In the genomic region with DNA sequence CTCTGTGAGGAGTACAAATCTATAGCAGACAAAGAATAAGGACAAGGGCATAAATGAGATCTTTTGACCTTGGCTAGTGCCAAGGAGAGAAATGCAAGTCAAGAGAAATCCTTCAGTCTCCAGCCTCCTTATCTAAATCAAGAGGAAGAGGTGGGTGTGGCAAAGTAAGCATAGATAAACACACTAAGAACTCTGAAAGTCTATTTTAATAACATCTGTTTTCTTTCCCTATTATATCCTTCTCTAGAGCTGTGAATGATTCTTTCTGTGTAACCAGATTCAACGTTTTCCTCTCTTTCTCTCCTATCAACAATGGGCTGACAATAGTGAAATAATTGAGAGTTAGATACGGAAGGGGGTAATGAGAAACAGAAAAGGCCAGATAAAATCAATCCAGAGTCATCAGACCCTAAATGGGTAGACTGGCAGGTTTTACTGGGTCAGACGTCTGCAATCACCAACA, we compare ENCODE assay signal across 12 cellular contexts.
A peak's percentile ranks its signal among the peaks of the same experiment; 100 is the strongest.
DNase-seq lines count a peak whose midpoint lies in the region; ATAC-seq and TF ChIP-seq lines count a peak whose summit lies in the region.
"Had no signal": no experiment of that assay in that cellular context is flagged by ENCODE, and none has a peak within 500 bp of the region (broad histone marks: within the 10 kb centered on the region; RNA-seq: fewer than 3 reads in every experiment).

No MANE protein-coding gene starts in this region.

- H3K36me3 Mint-ChIP-seq in nephron progenitor cell (ENCODE audit: low read depth), result peaks cover 17% of the 10 kb centered on the region

- TF ChIP-seq POLR2A in thyroid gland (IDR thresholded peaks at IDR 0.05), result no peak

- no peak overlapping the region for H3K4me3 ChIP-seq in fibroblast of the aortic adventitia (ENCODE audit: low read depth, low read length)
- no peak overlapping the region for H3K4me3 ChIP-seq in thyroid gland (replicated peaks in 1 of 3)

- TF ChIP-seq CTCF in fibroblast of the aortic adventitia (IDR thresholded peaks at IDR 0.05; ENCODE audit: insufficient read depth, low read length), result no peak
- no peak for TF ChIP-seq CTCF in nephron progenitor cell (IDR thresholded peaks at IDR 0.05)
- TF ChIP-seq CTCF in thyroid gland (IDR thresholded peaks at IDR 0.05), result no peak

- peak overlapping the region; percentile 35 for H3K27ac Mint-ChIP-seq in nephron progenitor cell
- H3K27ac Mint-ChIP-seq: activated naive CD8-positive, alpha-beta T cell treated with anti-CD3 and anti-CD28 coated beads, Interleukin-2, amount 50 U/mL, for 24 hours had no signal

- 10 to 16% methylated on average over 3 of the region's 3 CpGs for WGBS in thyroid gland, 2 donors

- ATAC-seq in SK-N-SH treated with all-trans-retinoic acid at 6 μM for 48 hours (peak; percentile 8; the same call in 2 of the 3 replicates), HG03354 (IDR thresholded peaks at IDR 0.05; ENCODE audit: poor library complexity, severe bottlenecking, unreplicated experiment) (no peak)
- ATAC-seq: activated naive CD8-positive, alpha-beta T cell treated with anti-CD3 and anti-CD28 coated beads, Interleukin-2, amount 50 U/mL, for 24 hours; effector memory CD8-positive, alpha-beta T cell had no signal

- peaks cover 70% of the 10 kb centered on the region for H3K4me1 Mint-ChIP-seq in nephron progenitor cell
- H3K4me1 Mint-ChIP-seq: activated naive CD8-positive, alpha-beta T cell treated with anti-CD3 and anti-CD28 coated beads, Interleukin-2, amount 50 U/mL, for 24 hours had no signal

- no peaks in the 10 kb centered on the region for H3K27me3 ChIP-seq in thyroid gland

- peak overlapping the region; percentile 73 to 96 (median 83) for H3K27ac ChIP-seq in thyroid gland

- H3K9me3 Mint-ChIP-seq in nephron progenitor cell, result no peaks in the 10 kb centered on the region
- H3K9me3 Mint-ChIP-seq: activated naive CD8-positive, alpha-beta T cell treated with anti-CD3 and anti-CD28 coated beads, Interleukin-2, amount 50 U/mL, for 24 hours; effector memory CD8-positive, alpha-beta T cell had no signal

- peaks cover 3% of the 10 kb centered on the region for H3K27me3 Mint-ChIP-seq in nephron progenitor cell (ENCODE audit: low read depth, poor library complexity)
- H3K27me3 Mint-ChIP-seq: activated naive CD8-positive, alpha-beta T cell treated with anti-CD3 and anti-CD28 coated beads, Interleukin-2, amount 50 U/mL, for 24 hours; CD4-positive, alpha-beta memory T cell; effector memory CD8-positive, alpha-beta T cell had no signal

- peaks cover 94 to 96% of the 10 kb centered on the region in 2 donors for H3K4me1 ChIP-seq in thyroid gland

- no peaks in the 10 kb centered on the region for H3K9me3 ChIP-seq in thyroid gland

- no peaks in the 10 kb centered on the region for H3K36me3 ChIP-seq in thyroid gland

- peak; percentile 57 for DNase-seq in fibroblast of the aortic adventitia (ENCODE audit: low read depth)
- DNase-seq in nephron progenitor cell, result no peak
- DNase-seq in thyroid gland, result no peak
- no peak for DNase-seq in activated effector memory CD4-positive, alpha-beta T cell treated with anti-CD3 and anti-CD28 coated beads, Interleukin-2, amount 50 U/mL, for 16 hours
- no peak for DNase-seq in activated naive CD4-positive, alpha-beta T cell treated with Interleukin-2 at 50 U/mL for 16 hours
- no peak for DNase-seq in NCI-H1930 (lab: John Stamatoyannopoulos, UW)
- DNase-seq: activated naive CD8-positive, alpha-beta T cell treated with anti-CD3 and anti-CD28 coated beads, Interleukin-2, amount 50 U/mL, for 24 hours; CD4-positive, alpha-beta memory T cell; effector memory CD8-positive, alpha-beta T cell; T1000 had no signal

- peak overlapping the region; percentile 5 for H3K4me3 Mint-ChIP-seq in nephron progenitor cell
- H3K4me3 Mint-ChIP-seq: activated naive CD8-positive, alpha-beta T cell treated with anti-CD3 and anti-CD28 coated beads, Interleukin-2, amount 50 U/mL, for 24 hours; CD4-positive, alpha-beta memory T cell; effector memory CD8-positive, alpha-beta T cell had no signal

- intact Hi-C loops in thyroid gland (cut with DNase I), result loop anchor here (10.0 kb wide), 1 partner anchor 70 kb away; no protein-coding TSS in a partner anchor

TF ChIP-seq in SK-N-SH treated with all-trans-retinoic acid at 6 μM for 48 hours, 23 proteins besides CTCF, POLR2A, EP300 and RAD21 (continues in another document):
- no peak for TF ChIP-seq CSRNP3 (CRISPR knock-in tag; IDR thresholded peaks at IDR 0.05)
- TF ChIP-seq, protein P1, sequence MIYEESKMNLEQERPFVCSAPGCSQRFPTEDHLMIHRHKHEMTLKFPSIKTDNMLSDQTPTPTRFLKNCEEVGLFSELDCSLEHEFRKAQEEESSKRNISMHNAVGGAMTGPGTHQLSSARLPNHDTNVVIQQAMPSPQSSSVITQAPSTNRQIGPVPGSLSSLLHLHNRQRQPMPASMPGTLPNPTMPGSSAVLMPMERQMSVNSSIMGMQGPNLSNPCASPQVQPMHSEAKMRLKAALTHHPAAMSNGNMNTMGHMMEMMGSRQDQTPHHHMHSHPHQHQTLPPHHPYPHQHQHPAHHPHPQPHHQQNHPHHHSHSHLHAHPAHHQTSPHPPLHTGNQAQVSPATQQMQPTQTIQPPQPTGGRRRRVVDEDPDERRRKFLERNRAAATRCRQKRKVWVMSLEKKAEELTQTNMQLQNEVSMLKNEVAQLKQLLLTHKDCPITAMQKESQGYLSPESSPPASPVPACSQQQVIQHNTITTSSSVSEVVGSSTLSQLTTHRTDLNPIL (CRISPR knock-in tag; IDR thresholded peaks at IDR 0.05; ENCODE audit: low read depth), result no peak
- TF ChIP-seq ZNF70 (CRISPR knock-in tag; IDR thresholded peaks at IDR 0.05), result 0 out of 2 replicates have a peak, but pooled peaks have one; percentile 19
- 0 out of 2 replicates have a peak, but pooled peaks have one; percentile 3 for TF ChIP-seq ESRRG (CRISPR knock-in tag; IDR thresholded peaks at IDR 0.05)
- no peak for TF ChIP-seq ZFP30 (CRISPR knock-in tag; IDR thresholded peaks at IDR 0.05)
- TF ChIP-seq, protein P2, sequence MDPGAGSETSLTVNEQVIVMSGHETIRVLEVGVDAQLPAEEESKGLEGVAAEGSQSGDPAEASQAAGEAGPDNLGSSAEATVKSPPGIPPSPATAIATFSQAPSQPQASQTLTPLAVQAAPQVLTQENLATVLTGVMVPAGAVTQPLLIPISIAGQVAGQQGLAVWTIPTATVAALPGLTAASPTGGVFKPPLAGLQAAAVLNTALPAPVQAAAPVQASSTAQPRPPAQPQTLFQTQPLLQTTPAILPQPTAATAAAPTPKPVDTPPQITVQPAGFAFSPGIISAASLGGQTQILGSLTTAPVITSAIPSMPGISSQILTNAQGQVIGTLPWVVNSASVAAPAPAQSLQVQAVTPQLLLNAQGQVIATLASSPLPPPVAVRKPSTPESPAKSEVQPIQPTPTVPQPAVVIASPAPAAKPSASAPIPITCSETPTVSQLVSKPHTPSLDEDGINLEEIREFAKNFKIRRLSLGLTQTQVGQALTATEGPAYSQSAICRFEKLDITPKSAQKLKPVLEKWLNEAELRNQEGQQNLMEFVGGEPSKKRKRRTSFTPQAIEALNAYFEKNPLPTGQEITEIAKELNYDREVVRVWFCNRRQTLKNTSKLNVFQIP (CRISPR knock-in tag; IDR thresholded peaks at IDR 0.05; ENCODE audit: borderline replicate concordance, low read depth), result no peak
- TF ChIP-seq ARNTL (CRISPR knock-in tag; IDR thresholded peaks at IDR 0.05; ENCODE audit: borderline replicate concordance, low read depth), result 0 out of 2 replicates have a peak, but pooled peaks have one; percentile 29
- peak; percentile 93 for TF ChIP-seq TCF4 (CRISPR knock-in tag; IDR thresholded peaks at IDR 0.05; ENCODE audit: borderline replicate concordance)
- TF ChIP-seq OSR1 (CRISPR knock-in tag; IDR thresholded peaks at IDR 0.05), result no peak
- TF ChIP-seq BACH2 (CRISPR knock-in tag; IDR thresholded peaks at IDR 0.05; ENCODE audit: borderline replicate concordance), result no peak
- TF ChIP-seq SNAI2 (CRISPR knock-in tag; IDR thresholded peaks at IDR 0.05), result no peak; the same call in 1 of the 2 replicates
- TF ChIP-seq, protein P3, sequence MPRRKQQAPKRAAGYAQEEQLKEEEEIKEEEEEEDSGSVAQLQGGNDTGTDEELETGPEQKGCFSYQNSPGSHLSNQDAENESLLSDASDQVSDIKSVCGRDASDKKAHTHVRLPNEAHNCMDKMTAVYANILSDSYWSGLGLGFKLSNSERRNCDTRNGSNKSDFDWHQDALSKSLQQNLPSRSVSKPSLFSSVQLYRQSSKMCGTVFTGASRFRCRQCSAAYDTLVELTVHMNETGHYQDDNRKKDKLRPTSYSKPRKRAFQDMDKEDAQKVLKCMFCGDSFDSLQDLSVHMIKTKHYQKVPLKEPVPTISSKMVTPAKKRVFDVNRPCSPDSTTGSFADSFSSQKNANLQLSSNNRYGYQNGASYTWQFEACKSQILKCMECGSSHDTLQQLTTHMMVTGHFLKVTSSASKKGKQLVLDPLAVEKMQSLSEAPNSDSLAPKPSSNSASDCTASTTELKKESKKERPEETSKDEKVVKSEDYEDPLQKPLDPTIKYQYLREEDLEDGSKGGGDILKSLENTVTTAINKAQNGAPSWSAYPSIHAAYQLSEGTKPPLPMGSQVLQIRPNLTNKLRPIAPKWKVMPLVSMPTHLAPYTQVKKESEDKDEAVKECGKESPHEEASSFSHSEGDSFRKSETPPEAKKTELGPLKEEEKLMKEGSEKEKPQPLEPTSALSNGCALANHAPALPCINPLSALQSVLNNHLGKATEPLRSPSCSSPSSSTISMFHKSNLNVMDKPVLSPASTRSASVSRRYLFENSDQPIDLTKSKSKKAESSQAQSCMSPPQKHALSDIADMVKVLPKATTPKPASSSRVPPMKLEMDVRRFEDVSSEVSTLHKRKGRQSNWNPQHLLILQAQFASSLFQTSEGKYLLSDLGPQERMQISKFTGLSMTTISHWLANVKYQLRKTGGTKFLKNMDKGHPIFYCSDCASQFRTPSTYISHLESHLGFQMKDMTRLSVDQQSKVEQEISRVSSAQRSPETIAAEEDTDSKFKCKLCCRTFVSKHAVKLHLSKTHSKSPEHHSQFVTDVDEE (CRISPR knock-in tag; IDR thresholded peaks at IDR 0.05), result peak; percentile 83; the same call in 1 of the 2 replicates
- TF ChIP-seq ZNF8 (CRISPR knock-in tag; IDR thresholded peaks at IDR 0.05), result no peak; the same call in 1 of the 2 replicates
- TF ChIP-seq ZNF565 (CRISPR knock-in tag; conservative IDR thresholded peaks at IDR 0.05; ENCODE audit: low read depth), result no peak
